Comparison of ENCODE assay signal across 9 cellular contexts in the genomic region with DNA sequence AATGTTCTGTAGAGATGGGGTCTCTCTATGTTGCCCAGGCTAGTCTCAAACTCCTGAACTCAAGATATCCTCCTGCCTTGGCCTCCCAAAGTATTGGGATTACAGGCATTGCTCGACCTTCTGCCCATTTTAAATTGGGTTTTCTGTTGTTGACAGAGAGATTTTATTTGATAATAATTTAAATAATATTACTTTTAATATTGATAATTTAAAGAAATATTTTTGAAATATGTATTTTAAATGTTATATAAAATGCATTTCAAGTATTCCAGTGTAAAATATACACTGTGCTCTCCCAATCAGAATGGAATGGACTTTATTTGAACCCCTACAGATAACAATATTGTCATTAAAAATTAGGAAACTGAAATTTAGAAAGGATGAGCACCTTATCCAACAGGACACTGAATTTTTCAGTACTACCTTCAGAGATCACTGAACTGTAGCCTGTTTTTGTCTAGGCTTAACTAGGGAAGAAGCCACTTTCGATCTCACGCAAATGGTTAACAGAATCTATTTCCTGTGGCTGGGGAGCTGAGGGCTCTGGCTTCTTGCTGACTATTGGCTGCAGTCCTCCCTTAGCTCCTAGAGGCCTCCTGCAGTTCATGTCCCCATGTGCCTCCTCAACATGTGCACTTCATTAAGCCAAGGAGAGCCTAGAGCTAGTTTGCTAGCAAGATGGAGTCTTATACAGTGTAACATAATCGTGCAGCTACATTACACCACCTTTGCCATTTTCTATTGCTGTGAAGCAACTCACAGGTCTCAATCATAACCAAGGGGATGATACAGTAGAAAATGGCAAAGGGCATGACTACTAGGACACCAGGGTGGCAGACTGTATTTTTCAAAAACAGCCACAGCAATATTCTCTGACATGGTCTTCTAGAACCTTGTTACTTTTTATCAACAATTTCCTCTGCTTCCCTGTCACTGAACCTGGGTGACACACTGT.
DNase-seq lines count a peak whose midpoint lies in the region; ATAC-seq and TF ChIP-seq lines count a peak whose summit lies in the region.
"Had no signal": no experiment of that assay in that cellular context is flagged by ENCODE, and none has a peak within 500 bp of the region (broad histone marks: within the 10 kb centered on the region; RNA-seq: fewer than 3 reads in every experiment).

No MANE protein-coding gene starts in this region.

- no peaks in the 10 kb centered on the region for H3K9me2 ChIP-seq in GM23338 (ENCODE audit: insufficient read depth)

- H3K4me1 ChIP-seq in right cardiac atrium (ENCODE audit: control insufficient read depth, insufficient read depth, low read length): no peaks in the 10 kb centered on the region
- no peaks in the 10 kb centered on the region for H3K4me1 ChIP-seq in GM23338 (ENCODE audit: insufficient read depth)
- H3K4me1 ChIP-seq in heart left ventricle: peaks cover 0 to 6% (median 0%) of the 10 kb centered on the region in 12 donors
- H3K4me1 ChIP-seq: tibial artery had no signal

- intact Hi-C loops in right cardiac atrium (cut with DNase I): loop anchor here in 2 of 4 donors (5.0 to 10.0 kb wide), 2 partner anchors 242 to 1509 kb away; partner anchors contain the start of genes CHSY3 (in 1 of the 2) and LYRM7 (in 1 of the 2)
- intact Hi-C loops in heart left ventricle (cut with DNase I): loop anchor here in 8 of 10 donors (10.0 kb wide), 4 partner anchors 239 to 1519 kb away; partner anchors contain the start of genes HINT1 (in 4 of the 8), CHSY3 (in 3 of the 8) and LYRM7 (in 1 of the 8)

- H3F3A ChIP-seq in GM23338 (replicated peaks; ENCODE audit: low read depth): no peaks in the 10 kb centered on the region

- no peak overlapping the region for H3K4me2 ChIP-seq in GM23338

- DNase-seq in activated T-cell treated with anti-CD3 and anti-CD28 coated beads, Interleukin-2, amount 50 U/mL, for 24 hours: no peak
- DNase-seq in activated T-cell treated with anti-CD3 and anti-CD28 coated beads for 4 hours (no peak), right cardiac atrium (no peak), GM23338 (ENCODE audit: low spot score) (no peak), heart left ventricle (no peak)
- DNase-seq in T-helper 2 cell treated with Interferon-gamma antibody and Interleukin-4, amounts not matched to agents 5 μg/mL and 100 μg/mL, for 36 hours (ENCODE audit: low spot score): peak; percentile 32
- peak in 1 of 2 donors; percentile 64 for DNase-seq in stimulated activated effector memory CD8-positive, alpha-beta T cell treated with anti-CD3 and anti-CD28 coated beads, Interleukin-12 subunit alpha, Interleukin-12 subunit beta, amount 100 ng/mL, for 72 hours (ENCODE audit: low spot score in 2 of 2)
- DNase-seq: tibial artery had no signal

- no peaks in the 10 kb centered on the region for H3K27me3 ChIP-seq in right cardiac atrium (ENCODE audit: control insufficient read depth, insufficient read depth)
- H3K27me3 ChIP-seq in GM23338 (ENCODE audit: insufficient read depth): no peaks in the 10 kb centered on the region
- H3K27me3 ChIP-seq in heart left ventricle: no peaks in the 10 kb centered on the region
- H3K27me3 ChIP-seq: tibial artery had no signal

- H3K27ac ChIP-seq in right cardiac atrium (ENCODE audit: low read length): no peak overlapping the region
- H3K27ac ChIP-seq in GM23338 (ENCODE audit: low read depth): no peak overlapping the region
- no peak overlapping the region for H3K27ac ChIP-seq in heart left ventricle
- H3K27ac ChIP-seq: tibial artery had no signal

- no peak for TF ChIP-seq CTCF in GM23338 (conservative IDR thresholded peaks at IDR 0.05; ENCODE audit: low read depth in 2 of 2)
- no peak for TF ChIP-seq CTCF in heart left ventricle (IDR thresholded peaks at IDR 0.05)

- H3K9me3 Mint-ChIP-seq in activated T-cell treated with anti-CD3 and anti-CD28 coated beads, Interleukin-2, amount 50 U/mL, for 24 hours: peaks cover 4% of the 10 kb centered on the region
- peaks cover 12% of the 10 kb centered on the region for H3K9me3 Mint-ChIP-seq in T-helper 2 cell treated with Interferon-gamma antibody and Interleukin-4, amounts not matched to agents 5 μg/mL and 100 μg/mL, for 36 hours
- H3K9me3 Mint-ChIP-seq in stimulated activated effector memory CD8-positive, alpha-beta T cell treated with anti-CD3 and anti-CD28 coated beads, Interleukin-12 subunit alpha, Interleukin-12 subunit beta, amount 100 ng/mL, for 72 hours: no peaks in the 10 kb centered on the region
- H3K9me3 Mint-ChIP-seq in GM23338: no peaks in the 10 kb centered on the region

- no peaks in the 10 kb centered on the region for H3K27me3 Mint-ChIP-seq in activated T-cell treated with anti-CD3 and anti-CD28 coated beads, Interleukin-2, amount 50 U/mL, for 24 hours
- no peaks in the 10 kb centered on the region for H3K27me3 Mint-ChIP-seq in T-helper 2 cell treated with Interferon-gamma antibody and Interleukin-4, amounts not matched to agents 5 μg/mL and 100 μg/mL, for 36 hours (ENCODE audit: low read depth)
- peaks cover 3% of the 10 kb centered on the region for H3K27me3 Mint-ChIP-seq in GM23338 (ENCODE audit: insufficient read depth, low read depth, poor library complexity)

- no peaks in the 10 kb centered on the region for H3K36me3 ChIP-seq in GM23338 (ENCODE audit: insufficient read depth)
- H3K36me3 ChIP-seq in heart left ventricle: peaks cover 0 to 17% (median 0%) of the 10 kb centered on the region in 9 donors

- H3K9me3 ChIP-seq in right cardiac atrium (ENCODE audit: control insufficient read depth, low read length): no peaks in the 10 kb centered on the region
- H3K9me3 ChIP-seq in heart left ventricle: no peaks in the 10 kb centered on the region
- H3K9me3 ChIP-seq: tibial artery had no signal

- no peaks in the 10 kb centered on the region for H3K79me2 ChIP-seq in GM23338 (replicated peaks; ENCODE audit: insufficient read depth)

- H3K36me3 Mint-ChIP-seq in activated T-cell treated with anti-CD3 and anti-CD28 coated beads, Interleukin-2, amount 50 U/mL, for 24 hours (ENCODE audit: low read depth): peaks cover 70% of the 10 kb centered on the region
- peaks cover 43% of the 10 kb centered on the region for H3K36me3 Mint-ChIP-seq in T-helper 2 cell treated with Interferon-gamma antibody and Interleukin-4, amounts not matched to agents 5 μg/mL and 100 μg/mL, for 36 hours (ENCODE audit: low read depth)
- H3K36me3 Mint-ChIP-seq in stimulated activated effector memory CD8-positive, alpha-beta T cell treated with anti-CD3 and anti-CD28 coated beads, Interleukin-12 subunit alpha, Interleukin-12 subunit beta, amount 100 ng/mL, for 72 hours: peaks cover 53% of the 10 kb centered on the region
- peaks cover 19% of the 10 kb centered on the region for H3K36me3 Mint-ChIP-seq in GM23338 (ENCODE audit: low read depth)

- 86% methylated on average over 4 of the region's 4 CpGs for WGBS in right cardiac atrium
- WGBS in heart left ventricle, 4 donors: 89 to 91% (median 90%) methylated on average over 4 of the region's 4 CpGs

- H3K4me3 ChIP-seq in right cardiac atrium (ENCODE audit: low read length): no peak overlapping the region
- no peak overlapping the region for H3K4me3 ChIP-seq in GM23338
- no peak overlapping the region for H3K4me3 ChIP-seq in heart left ventricle
- H3K4me3 ChIP-seq: tibial artery had no signal

- ATAC-seq in HG02884 (IDR thresholded peaks at IDR 0.05; ENCODE audit: unreplicated experiment): peak; percentile 65
- peak; percentile 87 for ATAC-seq in stimulated activated effector memory CD8-positive, alpha-beta T cell treated with anti-CD3 and anti-CD28 coated beads, Interleukin-12 subunit alpha, Interleukin-12 subunit beta, amount 100 ng/mL, for 72 hours
- no peak for ATAC-seq in right cardiac atrium
- no peak for ATAC-seq in GM23338
- no peak for ATAC-seq in heart left ventricle

- H3K4me3 Mint-ChIP-seq in activated T-cell treated with anti-CD3 and anti-CD28 coated beads, Interleukin-2, amount 50 U/mL, for 24 hours: peak overlapping the region; percentile 45
- H3K4me3 Mint-ChIP-seq in T-helper 2 cell treated with Interferon-gamma antibody and Interleukin-4, amounts not matched to agents 5 μg/mL and 100 μg/mL, for 36 hours: peak overlapping the region; percentile 57
- peak overlapping the region; percentile 41 for H3K4me3 Mint-ChIP-seq in stimulated activated effector memory CD8-positive, alpha-beta T cell treated with anti-CD3 and anti-CD28 coated beads, Interleukin-12 subunit alpha, Interleukin-12 subunit beta, amount 100 ng/mL, for 72 hours
- no peak overlapping the region for H3K4me3 Mint-ChIP-seq in GM23338

- H2AFZ ChIP-seq in GM23338: no peak overlapping the region

- H3K4me1 Mint-ChIP-seq in activated T-cell treated with anti-CD3 and anti-CD28 coated beads, Interleukin-2, amount 50 U/mL, for 24 hours (ENCODE audit: low read depth): peaks cover 41% of the 10 kb centered on the region
- peaks cover 31% of the 10 kb centered on the region for H3K4me1 Mint-ChIP-seq in T-helper 2 cell treated with Interferon-gamma antibody and Interleukin-4, amounts not matched to agents 5 μg/mL and 100 μg/mL, for 36 hours (ENCODE audit: low read depth)
- peaks cover 36% of the 10 kb centered on the region for H3K4me1 Mint-ChIP-seq in stimulated activated effector memory CD8-positive, alpha-beta T cell treated with anti-CD3 and anti-CD28 coated beads, Interleukin-12 subunit alpha, Interleukin-12 subunit beta, amount 100 ng/mL, for 72 hours
- H3K4me1 Mint-ChIP-seq in GM23338: 0 out of 3 replicates have a peak, but pooled peaks cover 2% of the 10 kb centered on the region

- no peak for TF ChIP-seq POLR2A in heart left ventricle (IDR thresholded peaks at IDR 0.05)

- H4K20me1 ChIP-seq in GM23338 (replicated peaks; ENCODE audit: insufficient read depth): no peaks in the 10 kb centered on the region

- H3K27ac Mint-ChIP-seq in activated T-cell treated with anti-CD3 and anti-CD28 coated beads, Interleukin-2, amount 50 U/mL, for 24 hours: peak overlapping the region; percentile 94
- peak overlapping the region; percentile 84 for H3K27ac Mint-ChIP-seq in T-helper 2 cell treated with Interferon-gamma antibody and Interleukin-4, amounts not matched to agents 5 μg/mL and 100 μg/mL, for 36 hours
- peak overlapping the region; percentile 91 for H3K27ac Mint-ChIP-seq in stimulated activated effector memory CD8-positive, alpha-beta T cell treated with anti-CD3 and anti-CD28 coated beads, Interleukin-12 subunit alpha, Interleukin-12 subunit beta, amount 100 ng/mL, for 72 hours
- no peak overlapping the region for H3K27ac Mint-ChIP-seq in GM23338

TF ChIP-seq in GM23338, 12 proteins besides CTCF, POLR2A, EP300 and RAD21 (continues in another document):
- TF ChIP-seq JUNB (IDR thresholded peaks at IDR 0.05; ENCODE audit: unreplicated experiment): no peak

Comparison
In these comparisons a context has a peak if more than half of its experiments do, and no peak if none do; other contexts are left out.
1. ATAC-seq: peak in HG02884 (single experiment) and stimulated activated effector memory CD8-positive, alpha-beta T cell treated with anti-CD3 and anti-CD28 coated beads, Interleukin-12 subunit alpha, Interleukin-12 subunit beta, amount 100 ng/mL, for 72 hours (single experiment); none in right cardiac atrium (0 of 2), GM23338 (single experiment) and heart left ventricle (0 of 4).